ENCODE assay signal across 1 cellular context in genomic region chr11:9613830-9614762, GRCh38.
TF ChIP-seq lines count a peak whose summit lies in the region.

No MANE protein-coding gene starts in this region.

TF ChIP-seq in K562, 482 proteins besides CTCF, POLR2A, EP300 and RAD21 (continued from another document and continues in another):
- no peak for TF ChIP-seq ZNF79 (CRISPR knock-in tag; IDR thresholded peaks at IDR 0.05; ENCODE audit: low read depth)
- TF ChIP-seq HES1 (IDR thresholded peaks at IDR 0.05; ENCODE audit: low read depth), result no peak; the same call in none of the 2 replicates
- no peak for TF ChIP-seq ZNF583 (CRISPR knock-in tag; IDR thresholded peaks at IDR 0.05)
- no peak for TF ChIP-seq FOXM1 (IDR thresholded peaks at IDR 0.05; ENCODE audit: low read depth)
- TF ChIP-seq FOXM1 (CRISPR knock-in tag; IDR thresholded peaks at IDR 0.05; ENCODE audit: low read depth), result no peak
- TF ChIP-seq MEF2D (tag; conservative IDR thresholded peaks at IDR 0.05; ENCODE audit: low read depth), result no peak
- TF ChIP-seq KAT8 (IDR thresholded peaks at IDR 0.05; ENCODE audit: low read depth), result no peak
- no peak; the same call in 1 of the 2 replicates for TF ChIP-seq ZNF197 (CRISPR knock-in tag; IDR thresholded peaks at IDR 0.05; ENCODE audit: low read depth)
- no peak for TF ChIP-seq BRD4 (IDR thresholded peaks at IDR 0.05)
- TF ChIP-seq BDP1 (IDR thresholded peaks at IDR 0.05; ENCODE audit: insufficient read depth, insufficient read length), result no peak
- TF ChIP-seq CCAR2 (IDR thresholded peaks at IDR 0.05; ENCODE audit: low read depth, low read length), result no peak
- no peak; the same call in 1 of the 2 replicates for TF ChIP-seq RAD51 (IDR thresholded peaks at IDR 0.05; ENCODE audit: borderline replicate concordance, low read depth)
- TF ChIP-seq CCNT2 (IDR thresholded peaks at IDR 0.05; ENCODE audit: borderline replicate concordance, extremely low read depth, insufficient read length, low read depth, low read length), result peak; percentile 96
- TF ChIP-seq ZNF449 (CRISPR knock-in tag; IDR thresholded peaks at IDR 0.05), result no peak
- no peak for TF ChIP-seq PKNOX1 (IDR thresholded peaks at IDR 0.05)
- TF ChIP-seq ARNT (IDR thresholded peaks at IDR 0.05), result peak; percentile 36 to 77; a peak in 1 of 4 replicates
- no peak for TF ChIP-seq NR4A1 (CRISPR knock-in tag; IDR thresholded peaks at IDR 0.05)
- 0 out of 2 replicates have a peak, but pooled peaks have one; percentile 70 for TF ChIP-seq NR4A1 (tag; IDR thresholded peaks at IDR 0.05)
- TF ChIP-seq NFIX (CRISPR knock-in tag; IDR thresholded peaks at IDR 0.05; ENCODE audit: low read depth), result no peak
- no peak for TF ChIP-seq POLR3G (IDR thresholded peaks at IDR 0.05; ENCODE audit: extremely low read depth, insufficient read length, insufficient replicate concordance)
- TF ChIP-seq CTBP1 (IDR thresholded peaks at IDR 0.05; ENCODE audit: borderline replicate concordance), result peak; percentile 96
- TF ChIP-seq U2AF2 (optimal IDR thresholded peaks at IDR 0.05; ENCODE audit: low read depth, low read length), result no peak
- no peak for TF ChIP-seq SIRT6 (IDR thresholded peaks at IDR 0.05; ENCODE audit: low read depth, low read length)
- TF ChIP-seq ETV6 (IDR thresholded peaks at IDR 0.05; ENCODE audit: borderline replicate concordance in 1 of 2, low read depth in 2 of 2, low read length in 1 of 2), result 0 out of 4 replicates have a peak, but pooled peaks of 1 of the 2 experiments have one; percentile 28
- TF ChIP-seq ETV6 (CRISPR knock-in tag; IDR thresholded peaks at IDR 0.05; ENCODE audit: borderline replicate concordance), result no peak
- no peak for TF ChIP-seq ID3 (CRISPR knock-in tag; IDR thresholded peaks at IDR 0.05)
- TF ChIP-seq ID3 (tag; IDR thresholded peaks at IDR 0.05), result peak; percentile 54; the same call in 1 of the 2 replicates
- no peak; the same call in 1 of the 2 replicates for TF ChIP-seq ZNF24 (IDR thresholded peaks at IDR 0.05)
- TF ChIP-seq RBM39 (optimal IDR thresholded peaks at IDR 0.05; ENCODE audit: low read depth, low read length), result no peak
- TF ChIP-seq CBFA2T3 (IDR thresholded peaks at IDR 0.05), result peak; percentile 36
- no peak for TF ChIP-seq NR2F6 (CRISPR knock-in tag; IDR thresholded peaks at IDR 0.05)
- no peak; the same call in 1 of the 2 replicates for TF ChIP-seq SMARCC2 (IDR thresholded peaks at IDR 0.05; ENCODE audit: low read depth)
- TF ChIP-seq SAFB (IDR thresholded peaks at IDR 0.05; ENCODE audit: borderline replicate concordance, low read depth, low read length), result peak; percentile 88
- 0 out of 2 replicates have a peak, but pooled peaks have one; percentile 41 for TF ChIP-seq MIER1 (IDR thresholded peaks at IDR 0.05; ENCODE audit: low read depth)
- peak; percentile 69 for TF ChIP-seq DPF2 (IDR thresholded peaks at IDR 0.05)
- TF ChIP-seq CSDE1 (IDR thresholded peaks at IDR 0.05), result no peak
- TF ChIP-seq C11orf30 (IDR thresholded peaks at IDR 0.05; ENCODE audit: low read depth), result no peak
- TF ChIP-seq SETDB1 (IDR thresholded peaks at IDR 0.05; ENCODE audit: low read length), result no peak
- peak; percentile 88 for TF ChIP-seq PCBP1 (IDR thresholded peaks at IDR 0.05; ENCODE audit: low read depth, low read length, poor library complexity, severe bottlenecking)
- TF ChIP-seq SLC30A9 (CRISPR knock-in tag; IDR thresholded peaks at IDR 0.05), result no peak
- no peak for TF ChIP-seq FUS (optimal IDR thresholded peaks at IDR 0.05; ENCODE audit: low read depth, low read length)
- no peak for TF ChIP-seq ZNF311 (CRISPR knock-in tag; IDR thresholded peaks at IDR 0.05)
- 0 out of 2 replicates have a peak, but pooled peaks have one; percentile 29 for TF ChIP-seq ZNF41 (CRISPR knock-in tag; conservative IDR thresholded peaks at IDR 0.05)
- TF ChIP-seq ZNF165 (CRISPR knock-in tag; IDR thresholded peaks at IDR 0.05; ENCODE audit: borderline replicate concordance), result no peak
- TF ChIP-seq EZH2 (IDR thresholded peaks at IDR 0.05; ENCODE audit: borderline replicate concordance, low read depth, low read length), result no peak
- TF ChIP-seq ETV1 (tag; conservative IDR thresholded peaks at IDR 0.05; ENCODE audit: low read depth), result peak; percentile 59
- TF ChIP-seq PHF20 (IDR thresholded peaks at IDR 0.05; ENCODE audit: partially characterized antibody), result peak; percentile 15
- no peak for TF ChIP-seq CLOCK (CRISPR knock-in tag; IDR thresholded peaks at IDR 0.05; ENCODE audit: borderline replicate concordance)
- TF ChIP-seq SOX6 (IDR thresholded peaks at IDR 0.05), result peak; percentile 60
- TF ChIP-seq FIP1L1 (IDR thresholded peaks at IDR 0.05; ENCODE audit: low read depth, low read length, poor library complexity, severe bottlenecking), result peak; percentile 68
- peak; percentile 90 for TF ChIP-seq ETV5 (CRISPR knock-in tag; IDR thresholded peaks at IDR 0.05; ENCODE audit: low read depth)
- no peak for TF ChIP-seq TOE1 (IDR thresholded peaks at IDR 0.05; ENCODE audit: borderline replicate concordance)
- TF ChIP-seq TOE1 (CRISPR knock-in tag; IDR thresholded peaks at IDR 0.05; ENCODE audit: borderline replicate concordance, low read depth), result no peak
- no peak for TF ChIP-seq STAT5B (CRISPR knock-in tag; IDR thresholded peaks at IDR 0.05)
- no peak for TF ChIP-seq ZNF282 (CRISPR knock-in tag; IDR thresholded peaks at IDR 0.05)
- TF ChIP-seq ERF (CRISPR knock-in tag; IDR thresholded peaks at IDR 0.05), result no peak
- peak in 2 of 3 experiments; percentile 68 to 74 for TF ChIP-seq YY1 (IDR thresholded peaks at IDR 0.05; ENCODE audit: borderline replicate concordance in 1 of 3, control insufficient read depth in 1 of 3, extremely low read depth in 1 of 3, insufficient read depth in 3 of 3, insufficient read length in 1 of 3, insufficient replicate concordance in 2 of 3, low read depth in 1 of 3, low read length in 2 of 3)
- no peak for TF ChIP-seq ATF1 (CRISPR knock-in tag; IDR thresholded peaks at IDR 0.05)
- peak; percentile 67; the same call in 1 of the 2 replicates for TF ChIP-seq ATF1 (tag; IDR thresholded peaks at IDR 0.05)
- 0 out of 2 replicates have a peak, but pooled peaks have one; percentile 9 for TF ChIP-seq THRB (CRISPR knock-in tag; conservative IDR thresholded peaks at IDR 0.05)
- no peak for TF ChIP-seq ZNF431 (CRISPR knock-in tag; IDR thresholded peaks at IDR 0.05)
- 0 out of 2 replicates have a peak, but pooled peaks have one; percentile 45 for TF ChIP-seq FOXJ2 (tag; IDR thresholded peaks at IDR 0.05)
- no peak for TF ChIP-seq CEBPB (tag; IDR thresholded peaks at IDR 0.05)
- TF ChIP-seq SIX5 (IDR thresholded peaks at IDR 0.05; ENCODE audit: borderline replicate concordance in 1 of 2, insufficient read depth in 1 of 2, low read depth in 1 of 2, low read length in 2 of 2), result no peak
- TF ChIP-seq ZNF280A (IDR thresholded peaks at IDR 0.05; ENCODE audit: low read depth, partially characterized antibody), result no peak
- no peak for TF ChIP-seq ZNF408 (CRISPR knock-in tag; IDR thresholded peaks at IDR 0.05; ENCODE audit: low read depth)
- TF ChIP-seq SRSF9 (IDR thresholded peaks at IDR 0.05; ENCODE audit: borderline replicate concordance, low read depth, low read length), result no peak
- TF ChIP-seq CREM (IDR thresholded peaks at IDR 0.05; ENCODE audit: low read depth), result no peak; the same call in 1 of the 2 replicates
- TF ChIP-seq PREB (CRISPR knock-in tag; IDR thresholded peaks at IDR 0.05), result no peak
- TF ChIP-seq ATF6 (CRISPR knock-in tag; IDR thresholded peaks at IDR 0.05), result no peak
- TF ChIP-seq RFX7 (CRISPR knock-in tag; IDR thresholded peaks at IDR 0.05), result no peak
